In the genomic region with DNA sequence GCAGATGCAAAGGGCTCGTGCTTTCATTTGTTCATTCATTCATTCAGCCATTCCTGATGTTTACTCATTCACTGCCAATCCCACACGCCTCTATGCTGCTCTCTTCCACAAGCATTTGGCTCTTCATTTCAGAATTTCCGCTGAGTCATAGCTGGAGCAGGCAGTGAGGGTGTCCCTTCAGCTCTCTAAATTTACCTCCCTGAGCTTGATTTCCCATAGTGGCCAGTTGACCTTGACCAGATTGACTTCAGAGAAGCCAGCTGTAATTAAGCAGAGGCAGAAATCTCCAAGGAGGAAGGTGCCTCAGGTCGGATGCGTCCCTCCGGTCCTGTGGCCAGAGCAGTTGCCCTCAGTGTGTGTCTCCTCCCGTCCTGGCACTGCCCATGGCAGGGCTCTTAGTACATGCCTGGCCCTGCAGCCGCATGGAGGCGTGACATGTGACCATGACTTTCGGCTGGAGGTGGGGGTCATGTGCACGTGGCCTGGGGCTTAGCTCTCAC, we compare ENCODE assay signal across 11 cellular contexts.
A peak's percentile ranks its signal among the peaks of the same experiment; 100 is the strongest.
DNase-seq lines count a peak whose midpoint lies in the region; TF ChIP-seq lines count a peak whose summit lies in the region.
"Had no signal": no experiment of that assay in that cellular context is flagged by ENCODE, and none has a peak within 500 bp of the region (broad histone marks: within the 10 kb centered on the region; RNA-seq: fewer than 3 reads in every experiment).

No MANE protein-coding gene starts in this region.

- H3K14ac ChIP-seq in trophoblast cell (ENCODE audit: low read length): peak overlapping the region; percentile 49

- H3K79me2 ChIP-seq in trophoblast cell (ENCODE audit: control insufficient read depth, insufficient read depth, low read length, poor library complexity): peaks cover 1% of the 10 kb centered on the region

- H3K4me3 Mint-ChIP-seq in mesothelial cell of epicardium: no peak overlapping the region

- H2AK5ac ChIP-seq in trophoblast cell (ENCODE audit: low read length): peak overlapping the region; percentile 60

- H3K9me3 ChIP-seq in SJSA1 (replicated peaks) (no peaks in the 10 kb centered on the region; the same call in 1 of the 2 replicates), trophoblast cell (ENCODE audit: insufficient read depth, low read depth, low read length) (peaks cover 1% of the 10 kb centered on the region), WERI-Rb-1 (ENCODE audit: severe bottlenecking) (no peaks in the 10 kb centered on the region)

- no peak for TF ChIP-seq CTCF in fibroblast of pulmonary artery (IDR thresholded peaks at IDR 0.05; ENCODE audit: low read length, missing control alignments)
- no peak for TF ChIP-seq CTCF in mesothelial cell of epicardium (IDR thresholded peaks at IDR 0.05; ENCODE audit: unreplicated experiment)
- TF ChIP-seq CTCF in WERI-Rb-1 (IDR thresholded peaks at IDR 0.05; ENCODE audit: low read depth, low read length): no peak

- peak overlapping the region; percentile 45 for H2BK120ac ChIP-seq in trophoblast cell (ENCODE audit: insufficient read depth, low read length, poor library complexity)

- H3K36me3 ChIP-seq in SJSA1 (no peaks in the 10 kb centered on the region), trophoblast cell (ENCODE audit: control insufficient read depth in 1 of 2, insufficient read depth in 2 of 2, low read length in 2 of 2) (no peaks in the 10 kb centered on the region), WERI-Rb-1 (no peaks in the 10 kb centered on the region)

- DNase-seq in EH (ENCODE audit: low read depth) (peak; percentile 89), SJSA1 (ENCODE audit: low read depth in 1 of 2, low spot score in 2 of 2) (peak in 1 of 2 experiments; percentile 57), fibroblast of pulmonary artery (ENCODE audit: low read depth) (peak; percentile 92), trophoblast cell (peak in 1 of 2 donors; percentile 55), mesothelial cell of epicardium (ENCODE audit: low spot score in 2 of 2, unreplicated experiment in 2 of 2) (no peak), KG1 (lab: John Stamatoyannopoulos, UW) (no peak), NCI-H774 (lab: John Stamatoyannopoulos, UW) (no peak), WERI-Rb-1 (no peak)
- DNase-seq: caudate nucleus, naive B cell, NCI-H1105 had no signal

- peak overlapping the region; percentile 81 for H2BK12ac ChIP-seq in trophoblast cell (ENCODE audit: low read length)

- no peaks in the 10 kb centered on the region for H3K27me3 ChIP-seq in SJSA1 (replicated peaks)
- H3K27me3 ChIP-seq in trophoblast cell (ENCODE audit: insufficient read depth, low read length): no peaks in the 10 kb centered on the region
- peaks cover 93% of the 10 kb centered on the region for H3K27me3 ChIP-seq in WERI-Rb-1 (ENCODE audit: insufficient read depth, low read depth, severe bottlenecking)

- no peak overlapping the region for H2BK5ac ChIP-seq in trophoblast cell (ENCODE audit: low read depth, low read length, poor library complexity)

- no CpG with 5 or more reads among the region's 11 CpGs for WGBS in trophoblast cell (ENCODE audit: extremely low coverage, insufficient coverage, insufficient read length)

- H3K9ac ChIP-seq in trophoblast cell (ENCODE audit: low read length): no peak overlapping the region

- peaks cover 14% of the 10 kb centered on the region for H3K4me1 ChIP-seq in SJSA1 (replicated peaks)
- H3K4me1 ChIP-seq in trophoblast cell (ENCODE audit: control insufficient read depth in 1 of 2, insufficient read depth in 2 of 2, low read length in 2 of 2): peaks cover 5 to 6% of the 10 kb centered on the region in 2 experiments

- H3K27ac Mint-ChIP-seq in mesothelial cell of epicardium: no peak overlapping the region
- H3K27ac Mint-ChIP-seq: naive B cell had no signal

- H3K27ac ChIP-seq in SJSA1 (peak overlapping the region; percentile 41), trophoblast cell (ENCODE audit: low read depth, low read length) (no peak overlapping the region), WERI-Rb-1 (no peak overlapping the region)

- no peak overlapping the region for H3K4ac ChIP-seq in trophoblast cell (ENCODE audit: low read depth, low read length)

- H3K36me3 Mint-ChIP-seq in mesothelial cell of epicardium: no peaks in the 10 kb centered on the region

- H4K8ac ChIP-seq in trophoblast cell (ENCODE audit: low read depth, low read length): peak overlapping the region; percentile 45

- peak overlapping the region; percentile 49 for H3K18ac ChIP-seq in trophoblast cell (ENCODE audit: low read length)

- H3K23ac ChIP-seq in trophoblast cell (ENCODE audit: low read length): no peak overlapping the region

- H3K4me1 Mint-ChIP-seq in mesothelial cell of epicardium: peaks cover 14% of the 10 kb centered on the region

- H3K4me3 ChIP-seq in SJSA1: no peak overlapping the region
- H3K4me3 ChIP-seq in fibroblast of pulmonary artery (replicated peaks; ENCODE audit: low read depth, low read length): no peak overlapping the region
- no peak overlapping the region for H3K4me3 ChIP-seq in trophoblast cell (ENCODE audit: low read depth, low read length)
- no peak overlapping the region for H3K4me3 ChIP-seq in WERI-Rb-1 (ENCODE audit: low read depth, low read length)

- no peak overlapping the region for H3K4me2 ChIP-seq in trophoblast cell (ENCODE audit: low read length)

- H3K79me1 ChIP-seq in trophoblast cell (ENCODE audit: low read length): peaks cover 2% of the 10 kb centered on the region

- H4K12ac ChIP-seq in trophoblast cell (ENCODE audit: low read depth, low read length): no peak overlapping the region

- peak overlapping the region; percentile 58 for H2AFZ ChIP-seq in trophoblast cell (ENCODE audit: insufficient read depth, low read length, poor library complexity)

- no peaks in the 10 kb centered on the region for H3K27me3 Mint-ChIP-seq in mesothelial cell of epicardium (ENCODE audit: low read depth)

- peaks cover 13% of the 10 kb centered on the region for H3K9me3 Mint-ChIP-seq in mesothelial cell of epicardium

- H4K91ac ChIP-seq in trophoblast cell (ENCODE audit: low read depth, low read length): peak overlapping the region; percentile 64

Comparison
In these comparisons a context has a peak if more than half of its experiments do, and no peak if none do; other contexts are left out.
1. DNase-seq: peak in EH (single experiment) and fibroblast of pulmonary artery (single experiment); none in mesothelial cell of epicardium (0 of 2), KG1 (single experiment), NCI-H774 (single experiment) and WERI-Rb-1 (single experiment).